In genomic region chr20:58922036-58922435, GRCh38 we compare ENCODE assay signal across 25 cellular contexts. TPM values are rescaled to one million over a fixed set of nuclear protein-coding genes. Genes with fewer than 3 reads are reported as not detected.
DNase-seq lines count a peak whose midpoint lies in the region; ATAC-seq, FAIRE-seq and TF ChIP-seq lines count a peak whose summit lies in the region.
"Had no signal": no experiment of that assay in that cellular context is flagged by ENCODE, and none has a peak within 500 bp of the region (broad histone marks: within the 10 kb centered on the region; RNA-seq: fewer than 3 reads in every experiment).

No MANE protein-coding gene starts in this region.

- no peak overlapping the region for H2AFZ ChIP-seq in MM.1S (ENCODE audit: low read length)
- H2AFZ ChIP-seq: GM23248 had no signal

- H3K27me3 ChIP-seq in MM.1S (replicated peaks; ENCODE audit: insufficient read depth, low read length), result no peaks in the 10 kb centered on the region
- H3K27me3 ChIP-seq in sigmoid colon, result no peaks in the 10 kb centered on the region
- H3K27me3 ChIP-seq: BE2C; BLaER1 treated with 17β-estradiol and CSF1 and Interleukin-3, amounts not matched to agents 10 nM and 100 nM had no signal

- no peaks in the 10 kb centered on the region for H3K9me3 ChIP-seq in MM.1S (replicated peaks; ENCODE audit: insufficient read depth, low read length)
- no peaks in the 10 kb centered on the region for H3K9me3 ChIP-seq in sigmoid colon
- H3K9me3 ChIP-seq: A549, BE2C had no signal

- intact Hi-C loops in left colon (cut with DNase I, micrococcal nuclease) (no loop called here), sigmoid colon (cut with DNase I) (no loop called here)

- H3K4me1 ChIP-seq in MM.1S (ENCODE audit: low read length) (peaks cover 25% of the 10 kb centered on the region), sigmoid colon (no peaks in the 10 kb centered on the region)
- H3K4me1 ChIP-seq: A549, BE2C had no signal

- H3K9me2 ChIP-seq in MM.1S (replicated peaks; ENCODE audit: insufficient read depth, low read length), result no peaks in the 10 kb centered on the region

- no peak overlapping the region for H3K9ac ChIP-seq in MM.1S (ENCODE audit: low read length)
- H3K9ac ChIP-seq: BLaER1 treated with 17β-estradiol and CSF1 and Interleukin-3, amounts not matched to agents 10 nM and 100 nM; GM23248 had no signal

- peaks cover 15% of the 10 kb centered on the region for H3F3A ChIP-seq in MM.1S (ENCODE audit: insufficient read depth, low read length)

- TF ChIP-seq EP300 in sigmoid colon (IDR thresholded peaks at IDR 0.05), result no peak

- no peak overlapping the region for H3K4me3 ChIP-seq in MM.1S (ENCODE audit: low read length)
- no peak overlapping the region for H3K4me3 ChIP-seq in sigmoid colon
- H3K4me3 ChIP-seq: A549; BLaER1 treated with 17β-estradiol and CSF1 and Interleukin-3, amounts not matched to agents 10 nM and 100 nM; GM12878; GM23248 had no signal

- peak overlapping the region; percentile 55; the same call in 1 of the 2 replicates for H3K4me2 ChIP-seq in MM.1S (ENCODE audit: low read depth, low read length)
- H3K4me2 ChIP-seq: A549; BLaER1 treated with 17β-estradiol and CSF1 and Interleukin-3, amounts not matched to agents 10 nM and 100 nM had no signal

- TF ChIP-seq CTCF in MM.1S (IDR thresholded peaks at IDR 0.05; ENCODE audit: low read length) (no peak), sigmoid colon (IDR thresholded peaks at IDR 0.05) (no peak)

- peak; percentile 28 for FAIRE-seq in HTR-8/SVneo (lab: Jason Lieb, UNC)
- FAIRE-seq: A549, D721Med, GM12878, GM18507, H1 had no signal

- H3K27ac ChIP-seq in MM.1S (ENCODE audit: low read length) (no peak overlapping the region), sigmoid colon (no peak overlapping the region)
- H3K27ac ChIP-seq: A549; BLaER1 treated with 17β-estradiol and CSF1 and Interleukin-3, amounts not matched to agents 10 nM and 100 nM; GM23248 had no signal

- ATAC-seq in left colon, result peak; percentile 59
- ATAC-seq: A549, GM12878 had no signal

- H3K36me3 ChIP-seq in MM.1S (replicated peaks; ENCODE audit: insufficient read depth, low read length), result no peaks in the 10 kb centered on the region
- H3K36me3 ChIP-seq in sigmoid colon, result no peaks in the 10 kb centered on the region
- H3K36me3 ChIP-seq: BE2C; BLaER1 treated with 17β-estradiol and CSF1 and Interleukin-3, amounts not matched to agents 10 nM and 100 nM had no signal

- no peaks in the 10 kb centered on the region for H4K20me1 ChIP-seq in MM.1S (ENCODE audit: insufficient read depth, low read length)
- H4K20me1 ChIP-seq: BLaER1 treated with 17β-estradiol and CSF1 and Interleukin-3, amounts not matched to agents 10 nM and 100 nM had no signal

- no peaks in the 10 kb centered on the region for H3K79me2 ChIP-seq in MM.1S (ENCODE audit: low read length)

- WGBS in sigmoid colon, 2 donors, result 23 to 67% methylated on average over 1 of the region's 1 CpG

- DNase-seq in HTR-8/SVneo (ENCODE audit: insufficient read length, low spot score) (no peak), MM.1S (no peak), left colon (no peak), NCI-H524 (lab: John Stamatoyannopoulos, UW) (no peak), sigmoid colon (no peak), GM19240 (ENCODE audit: insufficient read length, low spot score) (no peak)
- DNase-seq: 8988T; ACHN; AML-193; CD4-positive, alpha-beta T cell; CD8-positive, alpha-beta memory T cell; DMS 273 treated with DMSO at 0.1 percent for 48 hours; DMS79; EL; GDM1; GM23248; H7; HCEC 1CT had no signal

- TF ChIP-seq POLR2A in sigmoid colon (IDR thresholded peaks at IDR 0.05), result no peak

RNA-seq across cellular contexts. Expression of gene NELFCD, which starts 59.0 kb away (rescaled TPM):
- total RNA-seq in left colon (10 to 100 TPM; 41.2 to 43.5 TPM), sigmoid colon (10 to 100 TPM; 36.3 to 53.2 (median 43.7) TPM)
- polyA plus RNA-seq in sigmoid colon, result 10 to 100 TPM; 22.7 to 43.6 (median 27.6) TPM
